ENCODE assay signal across 8 cellular contexts in genomic region chr12:9646794-9647622, GRCh38. TPM values are rescaled to one million over a fixed set of nuclear protein-coding genes. Genes with fewer than 3 reads are reported as not detected.
DNase-seq lines count a peak whose midpoint lies in the region; ATAC-seq and TF ChIP-seq lines count a peak whose summit lies in the region.

No MANE protein-coding gene starts in this region.

- peaks cover 19% of the 10 kb centered on the region for H3K36me3 Mint-ChIP-seq in activated T-helper 1 cell treated with anti-CD3 and anti-CD28 coated beads, Interleukin-12 subunit alpha, Interleukin-12 subunit beta, Interleukin-2, Interleukin-4 antibody, amounts not matched to agents 30 ng/mL and 10 ng/mL and 1 ng/mL, durations not matched to agents 14 hours and 24 hours and 36 hours (ENCODE audit: low read depth)

- H3K27me3 ChIP-seq in cardiac muscle cell (no peaks in the 10 kb centered on the region), iPS-20b (ENCODE audit: insufficient read depth, low read length) (no peaks in the 10 kb centered on the region)

- intact Hi-C loops in left cardiac atrium (cut with DNase I), result loop anchor here in 1 of 2 donors (5.0 kb wide), 1 partner anchor 55 kb away; no protein-coding TSS in a partner anchor
- intact Hi-C loops in activated T-helper 1 cell treated with anti-CD3 and anti-CD28 coated beads, Interleukin-12 subunit alpha, Interleukin-12 subunit beta, Interleukin-2, Interleukin-4 antibody, amounts not matched to agents 30 ng/mL and 10 ng/mL and 1 ng/mL, durations not matched to agents 14 hours and 24 hours and 36 hours (cut with micrococcal nuclease), result loop anchor here (1.0 to 10.0 kb wide), 7 partner anchors 13 to 1405 kb away; partner anchors contain the start of genes MAGOHB and YBX3

- TF ChIP-seq CTCF in cardiac muscle cell (IDR thresholded peaks at IDR 0.05; ENCODE audit: low read depth, low read length), result no peak

- peaks cover 10% of the 10 kb centered on the region for H3K4me1 ChIP-seq in cardiac muscle cell (ENCODE audit: low read depth)
- peaks cover 25% of the 10 kb centered on the region for H3K4me1 ChIP-seq in iPS-20b (ENCODE audit: insufficient read depth, low read length)

- H3K27ac Mint-ChIP-seq in activated T-helper 1 cell treated with anti-CD3 and anti-CD28 coated beads, Interleukin-12 subunit alpha, Interleukin-12 subunit beta, Interleukin-2, Interleukin-4 antibody, amounts not matched to agents 30 ng/mL and 10 ng/mL and 1 ng/mL, durations not matched to agents 14 hours and 24 hours and 36 hours, result peak overlapping the region; percentile 84

- H3K4me3 ChIP-seq in cardiac muscle cell, result peak overlapping the region; percentile 55
- H3K4me3 ChIP-seq in iPS-20b (ENCODE audit: low read length), result peak overlapping the region; percentile 84

- peak; percentile 2 to 50 for DNase-seq in cardiac muscle cell (ENCODE audit: low read depth in 1 of 2, low spot score in 1 of 2)
- no peak for DNase-seq in left cardiac atrium
- no peak for DNase-seq in activated T-helper 1 cell treated with anti-CD3 and anti-CD28 coated beads, Interleukin-12 subunit alpha, Interleukin-12 subunit beta, Interleukin-2, Interleukin-4 antibody, amounts not matched to agents 30 ng/mL and 10 ng/mL and 1 ng/mL, durations not matched to agents 14 hours and 24 hours and 36 hours (ENCODE audit: low spot score)
- no peak for DNase-seq in nucleus accumbens (lab: John Stamatoyannopoulos, UW)
- no peak for DNase-seq in NCI-H345 treated with DMSO at 0.1 percent for 48 hours (lab: John Stamatoyannopoulos, UW; ENCODE audit: unreplicated experiment)
- no peak for DNase-seq in stimulated activated CD4-positive, alpha-beta T cell treated with anti-CD3 and anti-CD28 coated beads, Interleukin-12 subunit alpha, Interleukin-12 subunit beta, amount 100 ng/mL, for 4 hours

- H3K9me3 Mint-ChIP-seq in activated T-helper 1 cell treated with anti-CD3 and anti-CD28 coated beads, Interleukin-12 subunit alpha, Interleukin-12 subunit beta, Interleukin-2, Interleukin-4 antibody, amounts not matched to agents 30 ng/mL and 10 ng/mL and 1 ng/mL, durations not matched to agents 14 hours and 24 hours and 36 hours, result peaks cover 21% of the 10 kb centered on the region

- H3K9ac ChIP-seq in iPS-20b (ENCODE audit: low read depth, low read length), result peak overlapping the region; percentile 89

- no peak for ATAC-seq in left cardiac atrium

- H3K4me3 Mint-ChIP-seq in activated T-helper 1 cell treated with anti-CD3 and anti-CD28 coated beads, Interleukin-12 subunit alpha, Interleukin-12 subunit beta, Interleukin-2, Interleukin-4 antibody, amounts not matched to agents 30 ng/mL and 10 ng/mL and 1 ng/mL, durations not matched to agents 14 hours and 24 hours and 36 hours, result peak overlapping the region; percentile 93

- peaks cover 77% of the 10 kb centered on the region for H3K4me1 Mint-ChIP-seq in activated T-helper 1 cell treated with anti-CD3 and anti-CD28 coated beads, Interleukin-12 subunit alpha, Interleukin-12 subunit beta, Interleukin-2, Interleukin-4 antibody, amounts not matched to agents 30 ng/mL and 10 ng/mL and 1 ng/mL, durations not matched to agents 14 hours and 24 hours and 36 hours (ENCODE audit: low read depth)

- H3K27me3 Mint-ChIP-seq in activated T-helper 1 cell treated with anti-CD3 and anti-CD28 coated beads, Interleukin-12 subunit alpha, Interleukin-12 subunit beta, Interleukin-2, Interleukin-4 antibody, amounts not matched to agents 30 ng/mL and 10 ng/mL and 1 ng/mL, durations not matched to agents 14 hours and 24 hours and 36 hours (ENCODE audit: insufficient read depth), result peaks cover 3% of the 10 kb centered on the region

- H3K36me3 ChIP-seq in cardiac muscle cell (no peaks in the 10 kb centered on the region), iPS-20b (ENCODE audit: insufficient read depth, low read depth, low read length) (no peaks in the 10 kb centered on the region)

- H3K9me3 ChIP-seq in cardiac muscle cell (ENCODE audit: low read depth), result no peaks in the 10 kb centered on the region
- no peaks in the 10 kb centered on the region for H3K9me3 ChIP-seq in iPS-20b (ENCODE audit: insufficient read depth, low read depth, low read length)

- H3K27ac ChIP-seq in cardiac muscle cell (peak overlapping the region; percentile 87), iPS-20b (ENCODE audit: low read length) (peak overlapping the region; percentile 4), temporal lobe (ENCODE audit: low read depth, low read length) (peak overlapping the region; percentile 36)

RNA-seq across cellular contexts. Expression of gene CLEC2D, which starts 22.5 kb away (rescaled TPM):
- total RNA-seq in cardiac muscle cell, result 4.5 and 20.2 TPM in 2 replicates
- polyA plus RNA-seq in cardiac muscle cell, result 7.8 and 20.3 TPM in 2 replicates
- 10 to 100 TPM in 1 of 2 donors, 1 to 10 TPM in 1; 9.5 to 12.7 TPM for total RNA-seq in left cardiac atrium
- total RNA-seq in activated T-helper 1 cell treated with anti-CD3 and anti-CD28 coated beads, Interleukin-12 subunit alpha, Interleukin-12 subunit beta, Interleukin-2, Interleukin-4 antibody, amounts not matched to agents 30 ng/mL and 10 ng/mL and 1 ng/mL, durations not matched to agents 14 hours and 24 hours and 36 hours, result 371 and 395 TPM in 2 replicates
- total RNA-seq in temporal lobe, result 9.1 TPM

RNA-seq across cellular contexts. Expression of gene KLRB1, which starts 39.3 kb away (rescaled TPM):
- total RNA-seq in cardiac muscle cell, result not detected in 2 replicates
- polyA plus RNA-seq in cardiac muscle cell, result not detected in 2 replicates
- 1 to 10 TPM in 1 of 2 donors, under 1 TPM in 1; 0.24 to 1.3 TPM for total RNA-seq in left cardiac atrium
- total RNA-seq in activated T-helper 1 cell treated with anti-CD3 and anti-CD28 coated beads, Interleukin-12 subunit alpha, Interleukin-12 subunit beta, Interleukin-2, Interleukin-4 antibody, amounts not matched to agents 30 ng/mL and 10 ng/mL and 1 ng/mL, durations not matched to agents 14 hours and 24 hours and 36 hours, result 0.15 TPM in 1 of 2 replicates, not detected in the other
- not detected for total RNA-seq in temporal lobe

Comparison
In these comparisons a context has a peak if more than half of its experiments do, and no peak if none do; other contexts are left out.
1. DNase-seq: peak in cardiac muscle cell (2 of 2); none in left cardiac atrium (single experiment), activated T-helper 1 cell treated with anti-CD3 and anti-CD28 coated beads, Interleukin-12 subunit alpha, Interleukin-12 subunit beta, Interleukin-2, Interleukin-4 antibody, amounts not matched to agents 30 ng/mL and 10 ng/mL and 1 ng/mL, durations not matched to agents 14 hours and 24 hours and 36 hours (single experiment), nucleus accumbens (0 of 56), NCI-H345 treated with DMSO at 0.1 percent for 48 hours (single experiment) and stimulated activated CD4-positive, alpha-beta T cell treated with anti-CD3 and anti-CD28 coated beads, Interleukin-12 subunit alpha, Interleukin-12 subunit beta, amount 100 ng/mL, for 4 hours (single experiment).
2. H3K27ac ChIP-seq: peak in every context shown above with its lines; median percentile 87 in cardiac muscle cell; 36 in temporal lobe; 4 in iPS-20b.
3. RNA of gene CLEC2D, which starts 22.5 kb away (total RNA-seq): 371 to 395 TPM in activated T-helper 1 cell treated with anti-CD3 and anti-CD28 coated beads, Interleukin-12 subunit alpha, Interleukin-12 subunit beta, Interleukin-2, Interleukin-4 antibody, amounts not matched to agents 30 ng/mL and 10 ng/mL and 1 ng/mL, durations not matched to agents 14 hours and 24 hours and 36 hours; 4.5 to 20.2 TPM in cardiac muscle cell, 9.5 to 12.7 TPM in left cardiac atrium and 9.1 TPM in temporal lobe (single experiment); every median in the first group is over 10 times any median in the second.